ENCODE assay signal across 18 cellular contexts in genomic region chr19:35165200-35166058, GRCh38. TPM values are rescaled to one million over a fixed set of nuclear protein-coding genes. Genes with fewer than 3 reads are reported as not detected.
DNase-seq lines count a peak whose midpoint lies in the region; ATAC-seq and TF ChIP-seq lines count a peak whose summit lies in the region.
"Had no signal": no experiment of that assay in that cellular context is flagged by ENCODE, and none has a peak within 500 bp of the region (broad histone marks: within the 10 kb centered on the region; RNA-seq: fewer than 3 reads in every experiment).

No MANE protein-coding gene starts in this region.

- H3K9me3 Mint-ChIP-seq in activated T-cell treated with anti-CD3 and anti-CD28 coated beads, Interleukin-2, amount 50 U/mL, for 24 hours = peaks cover 36% of the 10 kb centered on the region
- peaks cover 17% of the 10 kb centered on the region for H3K9me3 Mint-ChIP-seq in activated T-cell treated with anti-CD3 and anti-CD28 coated beads, Interleukin-2, amount 50 U/mL, for 4 hours
- H3K9me3 Mint-ChIP-seq in central memory CD8-positive, alpha-beta T cell = no peaks in the 10 kb centered on the region

- H3K4me3 Mint-ChIP-seq in activated T-cell treated with anti-CD3 and anti-CD28 coated beads, Interleukin-2, amount 50 U/mL, for 24 hours = no peak overlapping the region
- H3K4me3 Mint-ChIP-seq in activated T-cell treated with anti-CD3 and anti-CD28 coated beads, Interleukin-2, amount 50 U/mL, for 4 hours = no peak overlapping the region
- no peak overlapping the region for H3K4me3 Mint-ChIP-seq in central memory CD8-positive, alpha-beta T cell
- H3K4me3 Mint-ChIP-seq: activated T-helper 1 cell treated with anti-CD3 and anti-CD28 coated beads, Interleukin-12 subunit alpha, Interleukin-12 subunit beta, Interleukin-2, Interleukin-4 antibody, amounts not matched to agents 30 ng/mL and 10 ng/mL and 1 ng/mL, durations not matched to agents 14 hours and 24 hours and 36 hours had no signal

- peak overlapping the region; percentile 64 for H3K4me2 ChIP-seq in PC-9
- H3K4me2 ChIP-seq: KMS-11 had no signal

- H4K20me1 ChIP-seq in PC-9 (ENCODE audit: insufficient read depth) = no peaks in the 10 kb centered on the region

- TF ChIP-seq CTCF in PC-9 (conservative IDR thresholded peaks at IDR 0.05) = no peak
- TF ChIP-seq CTCF in sigmoid colon (IDR thresholded peaks at IDR 0.05) = no peak

- H3K27me3 Mint-ChIP-seq in activated T-cell treated with anti-CD3 and anti-CD28 coated beads, Interleukin-2, amount 50 U/mL, for 24 hours = no peaks in the 10 kb centered on the region
- H3K27me3 Mint-ChIP-seq in activated T-cell treated with anti-CD3 and anti-CD28 coated beads, Interleukin-2, amount 50 U/mL, for 4 hours (ENCODE audit: low read depth) = no peaks in the 10 kb centered on the region
- H3K27me3 Mint-ChIP-seq in central memory CD8-positive, alpha-beta T cell = no peaks in the 10 kb centered on the region

- H3K36me3 ChIP-seq in PC-9 (ENCODE audit: low read depth) (peaks cover 68% of the 10 kb centered on the region), sigmoid colon (peaks cover 0 to 39% (median 10%) of the 10 kb centered on the region in 4 donors)
- H3K36me3 ChIP-seq: SJCRH30 had no signal

- intact Hi-C loops in PC-9 (cut with micrococcal nuclease; ENCODE audit: unreplicated experiment) = no loop called here
- intact Hi-C loops in sigmoid colon (cut with DNase I) = no loop called here

- no peak for TF ChIP-seq EP300 in sigmoid colon (IDR thresholded peaks at IDR 0.05)

- H3K4me1 ChIP-seq in PC-9 (replicated peaks; ENCODE audit: insufficient read depth) = peaks cover 91% of the 10 kb centered on the region
- H3K4me1 ChIP-seq in sigmoid colon = no peaks in the 10 kb centered on the region
- H3K4me1 ChIP-seq: psoas muscle, SJCRH30, transverse colon had no signal

- ATAC-seq in activated T-cell treated with anti-CD3 and anti-CD28 coated beads, Interleukin-2, amount 50 U/mL, for 4 hours = no peak
- no peak for ATAC-seq in central memory CD8-positive, alpha-beta T cell (replicated peaks; ENCODE audit: extremely low read depth, poor library complexity, severe bottlenecking)
- ATAC-seq: lower lobe of right lung, psoas muscle had no signal

- no TSS peak for BruUV-seq in PC-9 (replicated peaks; lab: Mats Ljungman, UMichigan)

- peaks cover 24% of the 10 kb centered on the region for H3K79me2 ChIP-seq in PC-9 (ENCODE audit: low read depth)

- peaks cover 64% of the 10 kb centered on the region for H3K4me1 Mint-ChIP-seq in activated T-cell treated with anti-CD3 and anti-CD28 coated beads, Interleukin-2, amount 50 U/mL, for 24 hours (ENCODE audit: low read depth)
- peaks cover 50% of the 10 kb centered on the region for H3K4me1 Mint-ChIP-seq in activated T-cell treated with anti-CD3 and anti-CD28 coated beads, Interleukin-2, amount 50 U/mL, for 4 hours (ENCODE audit: low read depth)
- H3K4me1 Mint-ChIP-seq in central memory CD8-positive, alpha-beta T cell = peaks cover 28% of the 10 kb centered on the region

- H3K36me3 Mint-ChIP-seq in activated T-cell treated with anti-CD3 and anti-CD28 coated beads, Interleukin-2, amount 50 U/mL, for 24 hours (ENCODE audit: low read depth) = peaks cover 100% of the 10 kb centered on the region
- peaks cover 70% of the 10 kb centered on the region for H3K36me3 Mint-ChIP-seq in activated T-cell treated with anti-CD3 and anti-CD28 coated beads, Interleukin-2, amount 50 U/mL, for 4 hours (ENCODE audit: insufficient read depth)
- peaks cover 75% of the 10 kb centered on the region for H3K36me3 Mint-ChIP-seq in central memory CD8-positive, alpha-beta T cell (ENCODE audit: insufficient read depth)

- peak overlapping the region; percentile 34 for H3K4me3 ChIP-seq in PC-9
- no peak overlapping the region for H3K4me3 ChIP-seq in sigmoid colon
- H3K4me3 ChIP-seq: lower lobe of right lung, psoas muscle, SJCRH30, transverse colon had no signal

- H3K9me3 ChIP-seq in PC-9 (ENCODE audit: insufficient read depth, low read depth) (peaks cover 15% of the 10 kb centered on the region; the same call in 1 of the 2 replicates), sigmoid colon (peaks cover 6 to 15% (median 12%) of the 10 kb centered on the region in 4 donors)

- TF ChIP-seq POLR2A in sigmoid colon (IDR thresholded peaks at IDR 0.05) = no peak

- H3K9me2 ChIP-seq in PC-9 (ENCODE audit: insufficient read depth) = no peaks in the 10 kb centered on the region

- peaks cover 98% of the 10 kb centered on the region for H3F3A ChIP-seq in PC-9 (ENCODE audit: insufficient read depth, low read depth)

- no peaks in the 10 kb centered on the region for H3K27me3 ChIP-seq in PC-9 (ENCODE audit: insufficient read depth, low read depth)
- peaks cover 0 to under 1% (median 0%) of the 10 kb centered on the region in 3 donors for H3K27me3 ChIP-seq in sigmoid colon
- H3K27me3 ChIP-seq: SJCRH30, transverse colon had no signal

- peak overlapping the region; percentile 97 for H3K27ac ChIP-seq in PC-9
- no peak overlapping the region for H3K27ac ChIP-seq in sigmoid colon
- H3K27ac ChIP-seq: KMS-11, lower lobe of right lung, psoas muscle, SJCRH30, transverse colon had no signal

- WGBS in sigmoid colon, 2 donors = 57 to 79% methylated on average over 5 of the region's 5 CpGs

- DNase-seq in activated T-cell treated with anti-CD3 and anti-CD28 coated beads, Interleukin-2, amount 50 U/mL, for 24 hours = no peak
- DNase-seq in activated T-cell treated with anti-CD3 and anti-CD28 coated beads, Interleukin-2, amount 50 U/mL, for 4 hours = no peak
- DNase-seq in PC-9 (no peak), sigmoid colon (peak; percentile 38), DMS153 (lab: John Stamatoyannopoulos, UW) (no peak), NCI-H2029 treated with DMSO at 0.1 percent for 48 hours (lab: John Stamatoyannopoulos, UW) (no peak)
- DNase-seq in central memory CD8-positive, alpha-beta T cell (ENCODE audit: low spot score in 2 of 2) = no peak
- no peak for DNase-seq in stimulated activated CD8-positive, alpha-beta memory T cell treated with anti-CD3 and anti-CD28 coated beads, Interleukin-4, amount 100 ng/mL, for 48 hours
- DNase-seq: lower lobe of right lung, NCI-H1092, NCI-H69, psoas muscle, SJCRH30, transverse colon had no signal

- POLR2A ChIA-PET in PC-9 (lab: Charles Lee; ENCODE audit: unreplicated experiment) = no interaction called here

- CTCF ChIA-PET in PC-9 (lab: Charles Lee) = no interaction called here

- H2AFZ ChIP-seq in PC-9 = no peak overlapping the region

- peak overlapping the region; percentile 9 for H3K27ac Mint-ChIP-seq in activated T-cell treated with anti-CD3 and anti-CD28 coated beads, Interleukin-2, amount 50 U/mL, for 24 hours
- H3K27ac Mint-ChIP-seq in central memory CD8-positive, alpha-beta T cell (ENCODE audit: low read depth) = peak overlapping the region; percentile 60

RNA-seq across cellular contexts. Expression of gene FXYD5, which starts 10.9 kb away (rescaled TPM):
- 100 to 1,000 TPM; 363 to 466 (median 421) TPM for total RNA-seq in activated T-cell treated with anti-CD3 and anti-CD28 coated beads, Interleukin-2, amount 50 U/mL, for 4 hours
- total RNA-seq in PC-9 (2021) (137 and 181 TPM in 2 replicates), sigmoid colon (10 to 100 TPM; 20.1 to 32.4 (median 28.8) TPM)
- 100 to 1,000 TPM in 1 of 3 donors, 10 to 100 TPM in 2; 18.5 to 102 (median 27.0) TPM for polyA plus RNA-seq in sigmoid colon

RNA-seq across cellular contexts. Expression of gene FXYD7, which starts 22.4 kb away (rescaled TPM):
- under 1 TPM in 1 of 3 donors, not detected in 2; 0.48 TPM for total RNA-seq in activated T-cell treated with anti-CD3 and anti-CD28 coated beads, Interleukin-2, amount 50 U/mL, for 4 hours
- total RNA-seq in PC-9 (2021) (not detected in 2 replicates), sigmoid colon (1 to 10 TPM in 1 of 4 donors, not detected in 3; 3.3 TPM)
- polyA plus RNA-seq in sigmoid colon = 1 to 10 TPM in 1 of 3 donors, not detected in 2; 1.7 TPM
- total RNA-seq: astrocyte, lower lobe of right lung, SJCRH30, transverse colon had no signal

RNA-seq across cellular contexts. Expression of gene FXYD1, which starts 26.8 kb away (rescaled TPM):
- total RNA-seq in activated T-cell treated with anti-CD3 and anti-CD28 coated beads, Interleukin-2, amount 50 U/mL, for 4 hours = 1 to 10 TPM in 2 of 3 donors, under 1 TPM in 1; 0.95 to 1.6 (median 1.4) TPM
- total RNA-seq in PC-9 (2021) (not detected in 2 replicates), sigmoid colon (100 to 1,000 TPM in 1 of 4 donors, 10 to 100 TPM in 3; 39.1 to 107 (median 44.6) TPM)
- polyA plus RNA-seq in sigmoid colon = 10 to 100 TPM in 2 of 3 donors, 1 to 10 TPM in 1; 6.0 to 57.7 (median 15.0) TPM
- total RNA-seq: activated T-helper 1 cell treated with anti-CD3 and anti-CD28 coated beads, Interleukin-12 subunit alpha, Interleukin-12 subunit beta, Interleukin-2, Interleukin-4 antibody, amounts not matched to agents 30 ng/mL and 10 ng/mL and 1 ng/mL, durations not matched to agents 14 hours and 24 hours and 36 hours; Daoy; SJCRH30 had no signal

RNA-seq across cellular contexts. Expression of gene LGI4, which starts 30.6 kb away (rescaled TPM):
- under 1 TPM in 1 of 3 donors, not detected in 2; 0.14 TPM for total RNA-seq in activated T-cell treated with anti-CD3 and anti-CD28 coated beads, Interleukin-2, amount 50 U/mL, for 4 hours
- 1.2 and 1.3 TPM in 2 replicates for total RNA-seq in PC-9 (2021)
- 10 to 100 TPM; 29.0 to 47.1 (median 35.1) TPM for total RNA-seq in sigmoid colon
- polyA plus RNA-seq in sigmoid colon = 10 to 100 TPM in 1 of 3 donors, 1 to 10 TPM in 2; 4.2 to 35.7 (median 9.0) TPM
- total RNA-seq: activated T-helper 1 cell treated with anti-CD3 and anti-CD28 coated beads, Interleukin-12 subunit alpha, Interleukin-12 subunit beta, Interleukin-2, Interleukin-4 antibody, amounts not matched to agents 30 ng/mL and 10 ng/mL and 1 ng/mL, durations not matched to agents 14 hours and 24 hours and 36 hours; Daoy; SJCRH30 had no signal

RNA-seq across cellular contexts. Expression of gene FXYD3, which starts 49.8 kb away (rescaled TPM):
- total RNA-seq in activated T-cell treated with anti-CD3 and anti-CD28 coated beads, Interleukin-2, amount 50 U/mL, for 4 hours = under 1 TPM; 0.23 to 0.63 (median 0.41) TPM
- 240 and 287 TPM in 2 replicates for total RNA-seq in PC-9 (2021)
- total RNA-seq in sigmoid colon = 10 to 100 TPM in 2 of 4 donors, 1 to 10 TPM in 2; 3.7 to 15.3 (median 8.2) TPM
- polyA plus RNA-seq in sigmoid colon = 1,000 to 10,000 TPM; 2,472 to 3,333 (median 2,871) TPM
- total RNA-seq: activated T-helper 1 cell treated with anti-CD3 and anti-CD28 coated beads, Interleukin-12 subunit alpha, Interleukin-12 subunit beta, Interleukin-2, Interleukin-4 antibody, amounts not matched to agents 30 ng/mL and 10 ng/mL and 1 ng/mL, durations not matched to agents 14 hours and 24 hours and 36 hours; astrocyte; Daoy; psoas muscle; SJCRH30 had no signal

Comparison
In these comparisons a context has a peak if more than half of its experiments do, and no peak if none do; other contexts are left out.
1. RNA of gene FXYD1, which starts 26.8 kb away (total RNA-seq): 39.1 to 107 TPM in sigmoid colon; 0.95 to 1.6 TPM in activated T-cell treated with anti-CD3 and anti-CD28 coated beads, Interleukin-2, amount 50 U/mL, for 4 hours and not detected in PC-9; every median in the first group is over 10 times any median in the second.